1 cellular context compared by ENCODE assay signal in genomic region chr10:5698062-5698461, GRCh38.
TF ChIP-seq lines count a peak whose summit lies in the region.

No MANE protein-coding gene starts in this region.

TF ChIP-seq in GM23338, 12 proteins besides CTCF, POLR2A, EP300 and RAD21 (continued from another document):
- TF ChIP-seq ZNF462 (CRISPR knock-in tag; IDR thresholded peaks at IDR 0.05) (no peak), ZNF114 (CRISPR knock-in tag; IDR thresholded peaks at IDR 0.05) (no peak), EZH2phosphoT487 (IDR thresholded peaks at IDR 0.05; ENCODE audit: unreplicated experiment) (no peak), POLR2AphosphoS5 (IDR thresholded peaks at IDR 0.05; ENCODE audit: low read depth) (no peak), EZH2 (IDR thresholded peaks at IDR 0.05; ENCODE audit: low read depth, unreplicated experiment) (no peak), STAT1 (IDR thresholded peaks at IDR 0.05; ENCODE audit: unreplicated experiment) (no peak), REST (IDR thresholded peaks at IDR 0.05; ENCODE audit: unreplicated experiment) (no peak), NANOG (IDR thresholded peaks at IDR 0.05; ENCODE audit: borderline replicate concordance) (no peak), CREB1 (CRISPR knock-in tag; IDR thresholded peaks at IDR 0.05; ENCODE audit: low read depth) (no peak), ETS1 (IDR thresholded peaks at IDR 0.05) (no peak)
